24 cellular contexts compared by ENCODE assay signal in genomic region chr11:134760957-134761356, GRCh38.
"Had no signal": no experiment of that assay in that cellular context is flagged by ENCODE, and none has a peak within 500 bp of the region (broad histone marks: within the 10 kb centered on the region; RNA-seq: fewer than 3 reads in every experiment).

No MANE protein-coding gene starts in this region.

- H2AFZ ChIP-seq: neural progenitor cell had no signal

- H3K36me3 ChIP-seq: left ventricle myocardium inferior, neural progenitor cell, neutrophil, ovary, right atrium auricular region, right lobe of liver, suprapubic skin, thoracic aorta, tibial artery, upper lobe of right lung had no signal

- ATAC-seq: left colon; natural killer cell; right lobe of liver; stimulated activated effector memory CD8-positive, alpha-beta T cell treated with anti-CD3 and anti-CD28 coated beads, Interleukin-12 subunit alpha, Interleukin-12 subunit beta, amount 100 ng/mL, for 72 hours; upper lobe of right lung had no signal

- H3K27me3 ChIP-seq: neural progenitor cell, ovary, right atrium auricular region, right lobe of liver, tibial artery, upper lobe of right lung had no signal

- H3K27ac Mint-ChIP-seq: immature natural killer cell; memory B cell; naive B cell; natural killer cell; nephron progenitor cell; stimulated activated effector memory CD8-positive, alpha-beta T cell treated with anti-CD3 and anti-CD28 coated beads, Interleukin-12 subunit alpha, Interleukin-12 subunit beta, amount 100 ng/mL, for 72 hours; stimulated activated naive CD8-positive, alpha-beta T cell treated with anti-CD3 and anti-CD28 coated beads, Interleukin-15, Interleukin-2, amounts not matched to agents 100 ng/mL and 50 ng/mL, for 24 hours had no signal

- H3K4me3 Mint-ChIP-seq: memory B cell; naive B cell; nephron progenitor cell; neural progenitor cell; stimulated activated naive CD8-positive, alpha-beta T cell treated with anti-CD3 and anti-CD28 coated beads, Interleukin-15, Interleukin-2, amounts not matched to agents 100 ng/mL and 50 ng/mL, for 24 hours had no signal

- DNase-seq: hippocampal formation; immature natural killer cell; kidney; left colon; left ventricle myocardium inferior; naive B cell; natural killer cell; nephron progenitor cell; occipital lobe; ovary; right lobe of liver; stimulated activated CD4-positive, alpha-beta T cell treated with anti-CD3 and anti-CD28 coated beads, Interleukin-4, amount 100 ng/mL, for 24 hours; stimulated activated naive CD4-positive, alpha-beta T cell; tibial artery; trophoblast cell; upper lobe of right lung had no signal

- H3K36me3 Mint-ChIP-seq: naive B cell; natural killer cell; neural progenitor cell; stimulated activated effector memory CD8-positive, alpha-beta T cell treated with anti-CD3 and anti-CD28 coated beads, Interleukin-12 subunit alpha, Interleukin-12 subunit beta, amount 100 ng/mL, for 72 hours had no signal

- H3K9me3 Mint-ChIP-seq: immature natural killer cell; memory B cell; natural killer cell; nephron progenitor cell; stimulated activated effector memory CD8-positive, alpha-beta T cell treated with anti-CD3 and anti-CD28 coated beads, Interleukin-12 subunit alpha, Interleukin-12 subunit beta, amount 100 ng/mL, for 72 hours; stimulated activated naive CD8-positive, alpha-beta T cell treated with anti-CD3 and anti-CD28 coated beads, Interleukin-15, Interleukin-2, amounts not matched to agents 100 ng/mL and 50 ng/mL, for 24 hours had no signal

- H3K9me3 ChIP-seq: left ventricle myocardium inferior, neutrophil, ovary, right atrium auricular region, right lobe of liver, suprapubic skin, thoracic aorta, tibial artery, upper lobe of right lung had no signal

- H3K4me1 ChIP-seq: left ventricle myocardium inferior, neural progenitor cell, right atrium auricular region, right lobe of liver, suprapubic skin, tibial artery, upper lobe of right lung had no signal

- H3K4me3 ChIP-seq: left ventricle myocardium inferior, neural progenitor cell, ovary, right atrium auricular region, suprapubic skin, thoracic aorta, tibial artery, upper lobe of right lung had no signal

- H3K4me2 ChIP-seq: neural progenitor cell had no signal

- H3K27ac ChIP-seq: left ventricle myocardium inferior, neural progenitor cell, neutrophil, ovary, right atrium auricular region, right lobe of liver, suprapubic skin, thoracic aorta, tibial artery, upper lobe of right lung had no signal

- H3K9ac ChIP-seq: neural progenitor cell had no signal

- H3K4me1 Mint-ChIP-seq: immature natural killer cell; memory B cell; natural killer cell; stimulated activated effector memory CD8-positive, alpha-beta T cell treated with anti-CD3 and anti-CD28 coated beads, Interleukin-12 subunit alpha, Interleukin-12 subunit beta, amount 100 ng/mL, for 72 hours had no signal
